Comparison of ENCODE assay signal across 20 cellular contexts in the genomic region with DNA sequence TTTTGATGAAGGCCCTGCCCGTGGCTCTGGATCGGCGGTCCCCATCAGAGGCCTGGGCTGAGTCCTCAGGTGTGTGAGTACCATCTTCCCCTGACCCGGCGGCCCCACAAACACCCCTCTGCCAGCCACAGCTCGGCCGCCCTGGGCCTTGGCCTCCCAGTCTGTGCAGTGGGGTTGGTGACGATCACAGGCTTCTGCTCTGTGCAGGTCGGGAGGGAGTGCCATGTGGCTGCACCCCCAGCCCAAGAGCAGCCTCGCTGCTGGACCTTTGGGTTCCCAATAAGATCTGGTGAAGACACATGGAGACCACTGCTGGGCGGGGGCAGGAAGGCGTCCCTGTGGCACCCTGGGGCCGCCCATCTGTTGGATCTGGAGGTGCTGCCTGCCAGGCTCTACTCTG. TPM values are rescaled to one million over a fixed set of nuclear protein-coding genes. Genes with fewer than 3 reads are reported as not detected.
DNase-seq lines count a peak whose midpoint lies in the region; ATAC-seq, FAIRE-seq and TF ChIP-seq lines count a peak whose summit lies in the region.
"Had no signal": no experiment of that assay in that cellular context is flagged by ENCODE, and none has a peak within 500 bp of the region (broad histone marks: within the 10 kb centered on the region; RNA-seq: fewer than 3 reads in every experiment).

No MANE protein-coding gene starts in this region.

- H2BK15ac ChIP-seq in H1 (ENCODE audit: low read length), result no peak overlapping the region

- H3K4me1 Mint-ChIP-seq in activated CD4-positive, alpha-beta memory T cell treated with anti-CD3 and anti-CD28 coated beads, Interleukin-2, amount 10 ng/mL, durations not matched to agents 7 days and 5 days, result no peaks in the 10 kb centered on the region
- H3K4me1 Mint-ChIP-seq: WTC11 had no signal

- H3K36me3 Mint-ChIP-seq in activated CD4-positive, alpha-beta memory T cell treated with anti-CD3 and anti-CD28 coated beads, Interleukin-2, amount 10 ng/mL, durations not matched to agents 7 days and 5 days (ENCODE audit: low read depth), result no peaks in the 10 kb centered on the region
- H3K36me3 Mint-ChIP-seq: immature natural killer cell, WTC11 had no signal

- H3K27me3 ChIP-seq in heart right ventricle, result no peaks in the 10 kb centered on the region
- H3K27me3 ChIP-seq in H1 (replicated peaks in 1 of 4; ENCODE audit: control insufficient read depth in 3 of 4, extremely low read depth in 1 of 4, insufficient read depth in 3 of 4, low read length in 3 of 4), result no peaks in the 10 kb centered on the region
- no peaks in the 10 kb centered on the region for H3K27me3 ChIP-seq in psoas muscle (ENCODE audit: insufficient read depth in 3 of 3, low read length in 2 of 3)
- H3K27me3 ChIP-seq in upper lobe of right lung, result no peaks in the 10 kb centered on the region
- H3K27me3 ChIP-seq: neutrophil had no signal

- H2BK20ac ChIP-seq in H1 (ENCODE audit: low read length), result no peak overlapping the region

- H3K27ac Mint-ChIP-seq in activated CD4-positive, alpha-beta memory T cell treated with anti-CD3 and anti-CD28 coated beads, Interleukin-2, amount 10 ng/mL, durations not matched to agents 7 days and 5 days, result no peak overlapping the region
- H3K27ac Mint-ChIP-seq: immature natural killer cell, mesothelial cell of epicardium, WTC11 had no signal

- TF ChIP-seq RAD21 in H1 (IDR thresholded peaks at IDR 0.05 in 1 of 2, conservative IDR thresholded peaks at IDR 0.05 in 1 of 2; ENCODE audit: low read depth in 2 of 2, low read length in 2 of 2), result no peak

- H2AFZ ChIP-seq in H1 (ENCODE audit: low read length), result no peak overlapping the region

- H3K27ac ChIP-seq in heart right ventricle (peak overlapping the region in 9 of 10 donors; percentile 75 to 94 (median 86)), H1 (ENCODE audit: low read depth, low read length) (no peak overlapping the region), psoas muscle (peak overlapping the region; percentile 93), upper lobe of right lung (peak overlapping the region; percentile 55)
- H3K27ac ChIP-seq: neutrophil had no signal

- H3K4me1 ChIP-seq in heart right ventricle (peaks cover 68 to 100% (median 81%) of the 10 kb centered on the region in 9 donors), H1 (replicated peaks in 1 of 4; ENCODE audit: control insufficient read depth in 3 of 4, insufficient read depth in 4 of 4, low read length in 3 of 4) (no peaks in the 10 kb centered on the region; a peak in 2 of 7 replicates), psoas muscle (peaks cover 79% of the 10 kb centered on the region), upper lobe of right lung (peaks cover 61% of the 10 kb centered on the region)

- H3K9me3 Mint-ChIP-seq in activated CD4-positive, alpha-beta memory T cell treated with anti-CD3 and anti-CD28 coated beads, Interleukin-2, amount 10 ng/mL, durations not matched to agents 7 days and 5 days, result no peaks in the 10 kb centered on the region
- H3K9me3 Mint-ChIP-seq: immature natural killer cell, mesothelial cell of epicardium, WTC11 had no signal

- H3K27me3 Mint-ChIP-seq in activated CD4-positive, alpha-beta memory T cell treated with anti-CD3 and anti-CD28 coated beads, Interleukin-2, amount 10 ng/mL, durations not matched to agents 7 days and 5 days, result no peaks in the 10 kb centered on the region

- H3K18ac ChIP-seq in H1 (ENCODE audit: extremely low read depth, low read length), result no peak overlapping the region

- H4K5ac ChIP-seq in H1 (ENCODE audit: insufficient read length, low read depth, low read length), result no peak overlapping the region

- WGBS in heart right ventricle, 2 donors, result 89 to 96% methylated on average over 13 of the region's 13 CpGs
- WGBS in H1 (ENCODE audit: extremely low coverage in 1 of 2, insufficient coverage in 1 of 2, insufficient read length in 1 of 2, insufficient replicate concordance in 2 of 2, low coverage in 1 of 2, low lambda C conversion rate in 2 of 2, missing lambda C conversion rate in 1 of 2), 2 experiments, result 95% methylated on average over 13 of the region's 13 CpGs; no CpG with 5 or more reads in 1 of the 2 experiments
- 72 to 81% (median 77%) methylated on average over 13 of the region's 13 CpGs for WGBS in psoas muscle, 3 donors

- no peak for DNase-seq in heart right ventricle
- no peak for DNase-seq in left cardiac atrium
- DNase-seq in H1 (ENCODE audit: low read depth in 1 of 2, low spot score in 2 of 2), result no peak
- DNase-seq in psoas muscle, result no peak
- no peak for DNase-seq in upper lobe of right lung
- DNase-seq in activated CD4-positive, alpha-beta memory T cell treated with anti-CD3 and anti-CD28 coated beads, Interleukin-2, amount 10 ng/mL, durations not matched to agents 7 days and 5 days, result no peak
- DNase-seq: ACHN; activated naive CD4-positive, alpha-beta T cell; immature natural killer cell; NCI-H526; OCI-M1; stimulated activated CD4-positive, alpha-beta T cell treated with anti-CD3 and anti-CD28 coated beads, Interleukin-12 subunit alpha, Interleukin-12 subunit beta, amount 100 ng/mL, for 4 hours; stimulated activated naive CD8-positive, alpha-beta T cell treated with anti-CD3 and anti-CD28 coated beads, Interleukin-15, Interleukin-2, amounts not matched to agents 100 U/mL and 50 U/mL, for 24 hours; T-helper 1 cell had no signal

- no peaks in the 10 kb centered on the region for H3K79me1 ChIP-seq in H1 (ENCODE audit: low read depth, low read length)

- H3K4ac ChIP-seq in H1 (replicated peaks; ENCODE audit: insufficient read length, low read depth, low read length), result no peak overlapping the region

- TF ChIP-seq CTCF in heart right ventricle (IDR thresholded peaks at IDR 0.05) (no peak), H1 (IDR thresholded peaks at IDR 0.05; ENCODE audit: control extremely low read depth in 1 of 3, insufficient read depth in 1 of 3, low read depth in 1 of 3, low read length in 3 of 3) (no peak), psoas muscle (IDR thresholded peaks at IDR 0.05) (no peak), upper lobe of right lung (IDR thresholded peaks at IDR 0.05) (no peak)

- H3K4me2 ChIP-seq in H1 (ENCODE audit: insufficient read depth in 1 of 2, low read depth in 2 of 2, low read length in 2 of 2), result no peak overlapping the region

- no peak overlapping the region for H3K56ac ChIP-seq in H1 (replicated peaks; ENCODE audit: insufficient read length, low read depth, low read length)

- no peak overlapping the region for H4K91ac ChIP-seq in H1 (replicated peaks; ENCODE audit: insufficient read length, low read length)

- H3K4me3 Mint-ChIP-seq in activated CD4-positive, alpha-beta memory T cell treated with anti-CD3 and anti-CD28 coated beads, Interleukin-2, amount 10 ng/mL, durations not matched to agents 7 days and 5 days, result no peak overlapping the region
- H3K4me3 Mint-ChIP-seq: immature natural killer cell, mesothelial cell of epicardium, WTC11 had no signal

- H3K23me2 ChIP-seq in H1 (ENCODE audit: low read depth, low read length), result no peaks in the 10 kb centered on the region

- CTCF ChIA-PET in H1 (lab: Charles Lee; ENCODE audit: partially characterized antibody), result interaction anchor here (2.5 kb wide), 1 partner anchor 14 kb away, joined by 8 read pairs; no protein-coding TSS in a partner anchor
- CTCF ChIA-PET in activated CD4-positive, alpha-beta memory T cell treated with anti-CD3 and anti-CD28 coated beads, Interleukin-2, amount 10 ng/mL, durations not matched to agents 7 days and 5 days (lab: Charles Lee), result no interaction called here

- intact Hi-C loops in heart right ventricle (cut with DNase I) (loop anchor here in 1 of 10 donors (2.0 kb wide), 1 partner anchor 14 kb away; no protein-coding TSS in a partner anchor), left cardiac atrium (cut with DNase I) (no loop called here), psoas muscle (cut with DNase I) (no loop called here), upper lobe of right lung (cut with DNase I) (no loop called here)

- TF ChIP-seq POLR2A in H1 (IDR thresholded peaks at IDR 0.05; ENCODE audit: control extremely low read depth in 1 of 2, low read depth in 2 of 2, low read length in 2 of 2), result no peak

- POLR2A ChIA-PET in H1 (lab: Charles Lee; ENCODE audit: partially characterized antibody), result no interaction called here
- POLR2A ChIA-PET in activated CD4-positive, alpha-beta memory T cell treated with anti-CD3 and anti-CD28 coated beads, Interleukin-2, amount 10 ng/mL, durations not matched to agents 7 days and 5 days (lab: Charles Lee), result no interaction called here

- H3K14ac ChIP-seq in H1 (ENCODE audit: insufficient read length), result no peak overlapping the region

- H3K9me3 ChIP-seq in heart right ventricle, result no peaks in the 10 kb centered on the region
- no peaks in the 10 kb centered on the region for H3K9me3 ChIP-seq in H1 (ENCODE audit: insufficient read depth in 2 of 2, low read depth in 1 of 2, low read length in 1 of 2)
- H3K9me3 ChIP-seq in psoas muscle, result no peaks in the 10 kb centered on the region
- no peaks in the 10 kb centered on the region for H3K9me3 ChIP-seq in upper lobe of right lung
- H3K9me3 ChIP-seq: neutrophil had no signal

- TF ChIP-seq EP300 in H1 (IDR thresholded peaks at IDR 0.05; ENCODE audit: borderline replicate concordance in 1 of 2, low read depth in 2 of 2, low read length in 2 of 2), result no peak

- H2AK5ac ChIP-seq in H1 (ENCODE audit: low read depth, low read length), result no peak overlapping the region

- peak overlapping the region; percentile 5; the same call in 1 of the 2 replicates for H4K8ac ChIP-seq in H1 (ENCODE audit: extremely low read depth, insufficient read depth, low read length)

- H3K36me3 ChIP-seq in heart right ventricle (peaks cover 0 to 99% (median 45%) of the 10 kb centered on the region in 9 donors), H1 (ENCODE audit: control insufficient read depth in 2 of 4, insufficient read depth in 4 of 4, low read length in 3 of 4) (no peaks in the 10 kb centered on the region), psoas muscle (ENCODE audit: insufficient read depth in 1 of 2, low read depth in 1 of 2) (peaks cover 4 to 59% of the 10 kb centered on the region in 2 donors), upper lobe of right lung (peaks cover 76% of the 10 kb centered on the region)

- no peak for ATAC-seq in heart right ventricle
- ATAC-seq in left cardiac atrium, result no peak
- no peak for ATAC-seq in psoas muscle
- no peak for ATAC-seq in upper lobe of right lung
- no peak for ATAC-seq in HG02885 (IDR thresholded peaks at IDR 0.05; ENCODE audit: poor library complexity, unreplicated experiment)
- ATAC-seq in GM21576 (IDR thresholded peaks at IDR 0.05; ENCODE audit: unreplicated experiment), result no peak
- ATAC-seq: GM12878; stimulated activated naive CD8-positive, alpha-beta T cell treated with anti-CD3 and anti-CD28 coated beads, Interleukin-15, Interleukin-2, amounts not matched to agents 100 U/mL and 50 U/mL, for 24 hours; WTC11 had no signal

- no peaks in the 10 kb centered on the region for H3K79me2 ChIP-seq in H1 (ENCODE audit: control insufficient read depth in 1 of 2, insufficient read depth in 2 of 2, low read length in 2 of 2)

- no peak overlapping the region for H3K9ac ChIP-seq in H1 (replicated peaks in 1 of 4; ENCODE audit: extremely low read depth in 1 of 4, low read depth in 3 of 4, low read length in 3 of 4)

- no peak overlapping the region for H3K23ac ChIP-seq in H1 (ENCODE audit: insufficient read length)

- H2BK5ac ChIP-seq in H1 (ENCODE audit: low read depth, low read length), result no peak overlapping the region

- no peak overlapping the region for H2BK12ac ChIP-seq in H1 (ENCODE audit: low read depth, low read length)

- H3K4me3 ChIP-seq in heart right ventricle (no peak overlapping the region), H1 (ENCODE audit: extremely low read depth in 1 of 4, insufficient read depth in 2 of 4, low read depth in 3 of 4, low read length in 4 of 4) (no peak overlapping the region), psoas muscle (no peak overlapping the region), upper lobe of right lung (no peak overlapping the region)
- H3K4me3 ChIP-seq: GM12878 had no signal

- no peaks in the 10 kb centered on the region for H4K20me1 ChIP-seq in H1 (replicated peaks in 1 of 2; ENCODE audit: control insufficient read depth in 1 of 2, insufficient read depth in 2 of 2, low read length in 2 of 2)

- no peak overlapping the region for H2BK120ac ChIP-seq in H1 (replicated peaks; ENCODE audit: low read depth, low read length)

- FAIRE-seq in H1 (lab: Jason Lieb, UNC), result no peak
- FAIRE-seq: GM12878 had no signal

RNA-seq across cellular contexts. Expression of a gene that starts 47.1 kb away (rescaled TPM):
- total RNA-seq in heart right ventricle, result 10 to 100 TPM; 69.0 to 89.5 (median 81.1) TPM
- 10 to 100 TPM; 15.5 to 20.3 TPM for polyA plus RNA-seq in heart right ventricle
- 10 to 100 TPM; 49.6 to 66.2 TPM for total RNA-seq in left cardiac atrium
- total RNA-seq in H1 (2021; fragmentation: NEBNext Ultra II Directional; extraction: Animal tissue kit (Norgen Biotek cat#: 25700)), result 8.2 and 10.0 TPM in 2 replicates
- polyA plus RNA-seq in H1 (2011; rRNA removed), result 3.1 and 3.3 TPM in 2 replicates
- polyA plus RNA-seq in H1 (2011; cell fraction: cytosol; rRNA removed), result 3.6 TPM
- polyA plus RNA-seq in H1 (2011; cell fraction: nucleus; rRNA removed), result 9.9 TPM
- 3.8 to 4.8 TPM (median 4.5 TPM) in 4 replicates for polyA plus RNA-seq in H1 (2012, experiment 1 of 2)
- 3.1 TPM for polyA plus RNA-seq in H1 (2012, experiment 2 of 2)
- polyA plus RNA-seq in H1 (2013, experiment 1 of 2), result 3.9 TPM
- 3.4 TPM for polyA plus RNA-seq in H1 (2013, experiment 2 of 2)
- polyA minus RNA-seq in H1 (2011; rRNA and poly(A)+ RNA removed), result 6.5 and 7.4 TPM in 2 replicates
- polyA minus RNA-seq in H1 (2011; cell fraction: cytosol; rRNA and poly(A)+ RNA removed), result 3.2 TPM
- polyA minus RNA-seq in H1 (2011; cell fraction: nucleus; rRNA and poly(A)+ RNA removed), result 14.7 TPM
- total RNA-seq in psoas muscle, result 10 to 100 TPM; 37.3 to 55.8 (median 46.2) TPM
- 10 to 100 TPM; 11.0 to 30.6 (median 12.1) TPM for polyA plus RNA-seq in psoas muscle
- 18.4 TPM for total RNA-seq in upper lobe of right lung
- 10 to 100 TPM; 12.9 to 13.4 TPM for total RNA-seq in activated CD4-positive, alpha-beta memory T cell treated with anti-CD3 and anti-CD28 coated beads, Interleukin-2, amount 10 ng/mL, durations not matched to agents 7 days and 5 days
